In the genomic region with DNA sequence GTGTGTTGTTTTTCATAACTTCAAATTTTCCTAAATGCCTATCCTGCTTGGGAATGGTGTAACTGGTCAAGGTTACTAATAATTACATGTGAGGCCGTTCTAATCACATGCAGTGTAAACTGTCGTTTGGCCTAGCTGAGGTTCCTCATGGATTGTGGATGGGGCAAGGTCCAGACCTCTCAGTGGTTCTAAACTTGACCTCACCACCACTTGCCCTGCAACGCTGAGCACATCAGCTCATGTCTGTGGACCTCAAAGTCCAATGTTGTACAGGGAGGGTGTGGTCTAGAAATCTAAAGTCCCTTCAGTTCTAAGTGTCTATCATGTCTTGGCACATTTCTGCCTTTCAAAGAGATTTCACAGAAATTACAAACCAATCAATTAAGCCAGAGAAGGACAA, we compare ENCODE assay signal across 1 cellular context.
TF ChIP-seq lines count a peak whose summit lies in the region.

No MANE protein-coding gene starts in this region.

TF ChIP-seq in SK-N-SH treated with all-trans-retinoic acid at 6 μM for 48 hours, 23 proteins besides CTCF, POLR2A, EP300 and RAD21 (continued from another document):
- TF ChIP-seq, protein P1, sequence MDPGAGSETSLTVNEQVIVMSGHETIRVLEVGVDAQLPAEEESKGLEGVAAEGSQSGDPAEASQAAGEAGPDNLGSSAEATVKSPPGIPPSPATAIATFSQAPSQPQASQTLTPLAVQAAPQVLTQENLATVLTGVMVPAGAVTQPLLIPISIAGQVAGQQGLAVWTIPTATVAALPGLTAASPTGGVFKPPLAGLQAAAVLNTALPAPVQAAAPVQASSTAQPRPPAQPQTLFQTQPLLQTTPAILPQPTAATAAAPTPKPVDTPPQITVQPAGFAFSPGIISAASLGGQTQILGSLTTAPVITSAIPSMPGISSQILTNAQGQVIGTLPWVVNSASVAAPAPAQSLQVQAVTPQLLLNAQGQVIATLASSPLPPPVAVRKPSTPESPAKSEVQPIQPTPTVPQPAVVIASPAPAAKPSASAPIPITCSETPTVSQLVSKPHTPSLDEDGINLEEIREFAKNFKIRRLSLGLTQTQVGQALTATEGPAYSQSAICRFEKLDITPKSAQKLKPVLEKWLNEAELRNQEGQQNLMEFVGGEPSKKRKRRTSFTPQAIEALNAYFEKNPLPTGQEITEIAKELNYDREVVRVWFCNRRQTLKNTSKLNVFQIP (CRISPR knock-in tag; IDR thresholded peaks at IDR 0.05; ENCODE audit: borderline replicate concordance, low read depth): no peak
- TF ChIP-seq TOX (CRISPR knock-in tag; IDR thresholded peaks at IDR 0.05; ENCODE audit: borderline replicate concordance) (no peak), SNAI2 (CRISPR knock-in tag; IDR thresholded peaks at IDR 0.05) (no peak), CSDC2 (CRISPR knock-in tag; IDR thresholded peaks at IDR 0.05) (no peak), PPARA (CRISPR knock-in tag; IDR thresholded peaks at IDR 0.05; ENCODE audit: borderline replicate concordance) (no peak), TSHZ2 (CRISPR knock-in tag; IDR thresholded peaks at IDR 0.05) (no peak), ZC3H10 (CRISPR knock-in tag; IDR thresholded peaks at IDR 0.05) (no peak), TCF4 (CRISPR knock-in tag; IDR thresholded peaks at IDR 0.05; ENCODE audit: borderline replicate concordance) (no peak), ZFP30 (CRISPR knock-in tag; IDR thresholded peaks at IDR 0.05) (no peak)
